In the genomic region with DNA sequence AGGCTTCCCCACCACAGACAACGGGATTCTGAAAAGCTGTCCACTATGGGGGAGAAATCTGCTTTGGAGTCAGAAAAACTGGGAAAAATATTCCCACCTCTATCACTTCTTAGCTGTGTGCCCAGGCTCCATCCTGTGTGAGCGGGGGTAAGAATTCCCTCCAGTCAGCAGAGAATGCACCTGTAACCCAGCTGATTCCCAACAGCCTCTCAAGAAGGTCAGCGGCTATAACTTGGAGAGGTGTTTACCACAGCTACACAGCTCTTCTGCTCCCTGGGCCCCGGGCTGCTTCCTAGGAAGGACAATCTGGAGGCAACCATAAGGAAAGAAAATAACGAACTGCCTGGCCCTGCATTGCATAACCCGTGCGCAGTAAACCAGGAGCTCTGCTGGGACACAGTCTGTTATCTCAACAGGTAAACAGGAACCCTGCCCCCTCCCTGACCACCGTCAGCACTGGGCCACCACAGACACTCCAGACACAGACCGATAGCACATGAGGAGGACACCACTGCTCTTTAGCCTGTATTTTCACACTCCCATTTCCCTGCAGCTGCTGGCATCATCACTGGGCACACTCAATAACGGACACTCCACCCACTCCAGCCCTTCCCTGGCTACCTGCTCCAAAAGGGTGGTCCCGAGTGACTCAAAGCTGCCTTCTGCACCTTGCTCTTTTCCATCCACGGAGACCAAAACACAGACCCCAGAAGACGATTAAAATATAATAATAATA, we compare ENCODE assay signal across 8 cellular contexts. TPM values are rescaled to one million over a fixed set of nuclear protein-coding genes. Genes with fewer than 3 reads are reported as not detected.
A peak's percentile ranks its signal among the peaks of the same experiment; 100 is the strongest.
DNase-seq lines count a peak whose midpoint lies in the region; ATAC-seq and TF ChIP-seq lines count a peak whose summit lies in the region.

No MANE protein-coding gene starts in this region.

- H3K4me2 ChIP-seq in SK-N-SH: peak overlapping the region; percentile 97

- H3K9me2 ChIP-seq in SK-N-SH: no peaks in the 10 kb centered on the region

- H3K27ac ChIP-seq in SK-N-SH (ENCODE audit: low read depth in 2 of 2, low read length in 1 of 2) (peak overlapping the region; percentile 52 to 71; a peak in 2 of 4 replicates), right cardiac atrium (ENCODE audit: low read length) (peak overlapping the region; percentile 14)

- TF ChIP-seq CTCF in SK-N-SH (IDR thresholded peaks at IDR 0.05): no peak

- peaks cover 11 to 13% of the 10 kb centered on the region in 2 experiments for H3K36me3 ChIP-seq in SK-N-SH (replicated peaks in 1 of 2; ENCODE audit: control insufficient read depth in 1 of 2, insufficient read depth in 2 of 2, low read length in 1 of 2)

- no peak overlapping the region for H2AFZ ChIP-seq in SK-N-SH (ENCODE audit: low read depth)

- H3F3A ChIP-seq in SK-N-SH (replicated peaks; ENCODE audit: insufficient read depth): peaks cover 15% of the 10 kb centered on the region

- peaks cover 61% of the 10 kb centered on the region for H3K79me2 ChIP-seq in SK-N-SH (ENCODE audit: insufficient read depth)

- H3K4me1 ChIP-seq in SK-N-SH (ENCODE audit: control insufficient read depth in 1 of 2, insufficient read depth in 2 of 2, low read depth in 1 of 2, low read length in 1 of 2) (peaks cover 0 to 14% of the 10 kb centered on the region in 2 experiments; a peak in 2 of 4 replicates), right cardiac atrium (ENCODE audit: control insufficient read depth, insufficient read depth, low read length) (peaks cover 10% of the 10 kb centered on the region)

- ATAC-seq in SK-N-SH treated with all-trans-retinoic acid at 6 μM for 48 hours (no peak), right cardiac atrium (no peak)

- DNase-seq in SK-N-SH (no peak), right cardiac atrium (no peak), NCI-H1092 (lab: John Stamatoyannopoulos, UW) (no peak), LoVo (ENCODE audit: low spot score) (no peak), NCI-H526 treated with DMSO at 0.1 percent for 48 hours (lab: John Stamatoyannopoulos, UW) (no peak)
- no peak for DNase-seq in activated T-cell treated with anti-CD3 and anti-CD28 coated beads, Interleukin-2, amount 50 U/mL, for 24 hours
- peak; percentile 51 for DNase-seq in stimulated activated CD8-positive, alpha-beta memory T cell treated with anti-CD3 and anti-CD28 coated beads, Interleukin-4, amount 100 ng/mL, for 48 hours

- intact Hi-C loops in right cardiac atrium (cut with DNase I): no loop called here

- no peak for TF ChIP-seq EP300 in SK-N-SH (IDR thresholded peaks at IDR 0.05; ENCODE audit: borderline replicate concordance in 1 of 2, low read depth in 1 of 2, low read length in 1 of 2)

- no peaks in the 10 kb centered on the region for H3K9me3 Mint-ChIP-seq in activated T-cell treated with anti-CD3 and anti-CD28 coated beads, Interleukin-2, amount 50 U/mL, for 24 hours

- H3K4me1 Mint-ChIP-seq in activated T-cell treated with anti-CD3 and anti-CD28 coated beads, Interleukin-2, amount 50 U/mL, for 24 hours (ENCODE audit: low read depth): peaks cover 63% of the 10 kb centered on the region

- peaks cover 39% of the 10 kb centered on the region for H4K20me1 ChIP-seq in SK-N-SH (ENCODE audit: insufficient read depth)

- 78% methylated on average over 13 of the region's 13 CpGs for WGBS in SK-N-SH (ENCODE audit: low lambda C conversion rate)
- WGBS in right cardiac atrium: 30% methylated on average over 13 of the region's 13 CpGs

- H3K4me3 ChIP-seq in SK-N-SH (ENCODE audit: low read depth in 2 of 2, low read length in 1 of 2) (peak overlapping the region; percentile 81 to 86), right cardiac atrium (ENCODE audit: low read length) (peak overlapping the region; percentile 74)

- peak overlapping the region; percentile 85 for H3K4me3 Mint-ChIP-seq in activated T-cell treated with anti-CD3 and anti-CD28 coated beads, Interleukin-2, amount 50 U/mL, for 24 hours

- POLR2A ChIA-PET in SK-N-SH (lab: Yijun Ruan, JAX): no interaction called here

- CTCF ChIA-PET in SK-N-SH (lab: Yijun Ruan, JAX): interaction anchor here (1.1 to 6.0 kb wide), 4 partner anchors 20 to 149 kb away, joined by 3 to 34 read pairs (median 14); no protein-coding TSS in a partner anchor

- H3K36me3 Mint-ChIP-seq in activated T-cell treated with anti-CD3 and anti-CD28 coated beads, Interleukin-2, amount 50 U/mL, for 24 hours (ENCODE audit: low read depth): peaks cover 59% of the 10 kb centered on the region

- H3K27me3 ChIP-seq in SK-N-SH (ENCODE audit: insufficient read depth) (no peaks in the 10 kb centered on the region), right cardiac atrium (ENCODE audit: control insufficient read depth, insufficient read depth) (no peaks in the 10 kb centered on the region)

- H3K27ac Mint-ChIP-seq in activated T-cell treated with anti-CD3 and anti-CD28 coated beads, Interleukin-2, amount 50 U/mL, for 24 hours: peak overlapping the region; percentile 91

- H3K9me3 ChIP-seq in SK-N-SH: no peaks in the 10 kb centered on the region
- H3K9me3 ChIP-seq in right cardiac atrium (ENCODE audit: control insufficient read depth, low read length): no peaks in the 10 kb centered on the region

- H3K27me3 Mint-ChIP-seq in activated T-cell treated with anti-CD3 and anti-CD28 coated beads, Interleukin-2, amount 50 U/mL, for 24 hours: no peaks in the 10 kb centered on the region

- peak overlapping the region; percentile 91; the same call in 1 of the 2 replicates for H3K9ac ChIP-seq in SK-N-SH

- TF ChIP-seq RAD21 in SK-N-SH (IDR thresholded peaks at IDR 0.05; ENCODE audit: low read length): no peak

TF ChIP-seq in SK-N-SH, 30 proteins besides CTCF, POLR2A, EP300 and RAD21 (continues in another document):
- TF ChIP-seq, protein P1, sequence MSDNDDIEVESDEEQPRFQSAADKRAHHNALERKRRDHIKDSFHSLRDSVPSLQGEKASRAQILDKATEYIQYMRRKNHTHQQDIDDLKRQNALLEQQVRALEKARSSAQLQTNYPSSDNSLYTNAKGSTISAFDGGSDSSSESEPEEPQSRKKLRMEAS (IDR thresholded peaks at IDR 0.05; ENCODE audit: low read depth): no peak
- TF ChIP-seq, protein P2, sequence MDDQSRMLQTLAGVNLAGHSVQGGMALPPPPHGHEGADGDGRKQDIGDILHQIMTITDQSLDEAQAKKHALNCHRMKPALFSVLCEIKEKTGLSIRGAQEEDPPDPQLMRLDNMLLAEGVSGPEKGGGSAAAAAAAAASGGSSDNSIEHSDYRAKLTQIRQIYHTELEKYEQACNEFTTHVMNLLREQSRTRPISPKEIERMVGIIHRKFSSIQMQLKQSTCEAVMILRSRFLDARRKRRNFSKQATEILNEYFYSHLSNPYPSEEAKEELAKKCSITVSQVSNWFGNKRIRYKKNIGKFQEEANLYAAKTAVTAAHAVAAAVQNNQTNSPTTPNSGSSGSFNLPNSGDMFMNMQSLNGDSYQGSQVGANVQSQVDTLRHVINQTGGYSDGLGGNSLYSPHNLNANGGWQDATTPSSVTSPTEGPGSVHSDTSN (IDR thresholded peaks at IDR 0.05): no peak
- no peak for TF ChIP-seq TCF12 (IDR thresholded peaks at IDR 0.05)
- no peak for TF ChIP-seq FOXJ3 (CRISPR knock-in tag; IDR thresholded peaks at IDR 0.05)
- TF ChIP-seq, protein P3, sequence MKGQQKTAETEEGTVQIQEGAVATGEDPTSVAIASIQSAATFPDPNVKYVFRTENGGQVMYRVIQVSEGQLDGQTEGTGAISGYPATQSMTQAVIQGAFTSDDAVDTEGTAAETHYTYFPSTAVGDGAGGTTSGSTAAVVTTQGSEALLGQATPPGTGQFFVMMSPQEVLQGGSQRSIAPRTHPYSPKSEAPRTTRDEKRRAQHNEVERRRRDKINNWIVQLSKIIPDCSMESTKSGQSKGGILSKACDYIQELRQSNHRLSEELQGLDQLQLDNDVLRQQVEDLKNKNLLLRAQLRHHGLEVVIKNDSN (IDR thresholded peaks at IDR 0.05; ENCODE audit: borderline replicate concordance, low read depth): no peak
- TF ChIP-seq RXRA (IDR thresholded peaks at IDR 0.05; ENCODE audit: borderline replicate concordance, low read depth): no peak

TF ChIP-seq in SK-N-SH treated with all-trans-retinoic acid at 6 μM for 48 hours, 23 proteins besides CTCF, POLR2A, EP300 and RAD21:
- TF ChIP-seq RARB (CRISPR knock-in tag; IDR thresholded peaks at IDR 0.05): no peak

RNA-seq across cellular contexts. Expression of a gene that starts 2.1 kb away (rescaled TPM):
- polyA plus RNA-seq in SK-N-SH (2012; rRNA removed) (8.9 and 9.5 TPM in 2 replicates), right cardiac atrium (4.7 TPM)
- 4.6 and 7.5 TPM in 2 replicates for polyA plus RNA-seq in SK-N-SH (2012; cell fraction: cytosol; rRNA removed)
- 16.6 and 20.6 TPM in 2 replicates for polyA plus RNA-seq in SK-N-SH (2012; cell fraction: nucleus; rRNA removed)
- 1 to 10 TPM; 6.2 to 8.7 (median 7.4) TPM for total RNA-seq in right cardiac atrium

RNA-seq across cellular contexts. Expression of a gene that starts 41.3 kb away (rescaled TPM):
- polyA plus RNA-seq in SK-N-SH (2012; rRNA removed): 20.9 and 22.3 TPM in 2 replicates
- 30.1 and 39.2 TPM in 2 replicates for polyA plus RNA-seq in SK-N-SH (2012; cell fraction: cytosol; rRNA removed)
- 9.0 and 11.8 TPM in 2 replicates for polyA plus RNA-seq in SK-N-SH (2012; cell fraction: nucleus; rRNA removed)
- 10 to 100 TPM; 22.7 to 30.6 (median 27.3) TPM for total RNA-seq in right cardiac atrium
- polyA plus RNA-seq in right cardiac atrium: 17.4 TPM

RNA-seq across cellular contexts. Expression of a gene that starts 59.0 kb away (rescaled TPM):
- polyA plus RNA-seq in SK-N-SH (2012; rRNA removed) (not detected in 2 replicates), right cardiac atrium (not detected)
- polyA plus RNA-seq in SK-N-SH (2012; cell fraction: cytosol; rRNA removed): not detected in 2 replicates
- polyA plus RNA-seq in SK-N-SH (2012; cell fraction: nucleus; rRNA removed): not detected in 2 replicates
- total RNA-seq in right cardiac atrium: not detected
